In genomic region chr10:60778978-60779668, GRCh38 we compare ENCODE assay signal across 8 cellular contexts. TPM values are rescaled to one million over a fixed set of nuclear protein-coding genes. Genes with fewer than 3 reads are reported as not detected.
A peak's percentile ranks its signal among the peaks of the same experiment; 100 is the strongest.
DNase-seq lines count a peak whose midpoint lies in the region; ATAC-seq, FAIRE-seq and TF ChIP-seq lines count a peak whose summit lies in the region.

No MANE protein-coding gene starts in this region.

- peaks cover 29% of the 10 kb centered on the region for H3K36me3 Mint-ChIP-seq in activated CD4-positive, alpha-beta memory T cell treated with anti-CD3 and anti-CD28 coated beads for 36 hours

- no peak for TF ChIP-seq EP300 in A549 (IDR thresholded peaks at IDR 0.05)

- WGBS in A549 (ENCODE audit: missing lambda C conversion rate) = under 1% methylated on average over 12 of the region's 14 CpGs

- peaks cover 39% of the 10 kb centered on the region for H3K4me1 ChIP-seq in A549
- peaks cover 0 to 7% (median 7%) of the 10 kb centered on the region in 4 donors for H3K4me1 ChIP-seq in tibial artery

- H3K9me3 ChIP-seq in A549 = no peaks in the 10 kb centered on the region
- no peaks in the 10 kb centered on the region for H3K9me3 ChIP-seq in tibial artery

- intact Hi-C loops in activated CD4-positive, alpha-beta memory T cell treated with anti-CD3 and anti-CD28 coated beads for 36 hours (cut with micrococcal nuclease) = loop anchor here (1.0 to 5.0 kb wide), 5 partner anchors 16 to 872 kb away; partner anchors contain the start of gene CCDC6
- intact Hi-C loops in tibial artery (cut with DNase I; ENCODE audit: low total_unique reads) = no loop called here

- peak overlapping the region; percentile 80 to 90 for H3K27ac ChIP-seq in A549
- no peak overlapping the region for H3K27ac ChIP-seq in tibial artery

- ATAC-seq in A549 (peak; percentile 57 to 58; a peak in 4 of 6 replicates), GM18517 (IDR thresholded peaks at IDR 0.05; ENCODE audit: unreplicated experiment) (peak; percentile 23), HG03135 (IDR thresholded peaks at IDR 0.05; ENCODE audit: unreplicated experiment) (peak; percentile 31)

- H3K4me3 Mint-ChIP-seq in activated CD4-positive, alpha-beta memory T cell treated with anti-CD3 and anti-CD28 coated beads for 36 hours = peak overlapping the region; percentile 91

- no peaks in the 10 kb centered on the region for H3K9me3 Mint-ChIP-seq in activated CD4-positive, alpha-beta memory T cell treated with anti-CD3 and anti-CD28 coated beads for 36 hours

- POLR2A ChIA-PET in A549 (lab: Yijun Ruan, JAX) = no interaction called here
- POLR2A ChIA-PET in activated CD4-positive, alpha-beta memory T cell treated with anti-CD3 and anti-CD28 coated beads for 36 hours (lab: Charles Lee) = interaction anchor here (1.1 to 1.3 kb wide), 3 partner anchors 50 to 873 kb away, joined by 3 read pairs; no protein-coding TSS in a partner anchor

- no peaks in the 10 kb centered on the region for H3K36me3 ChIP-seq in tibial artery

- H3K27ac Mint-ChIP-seq in activated CD4-positive, alpha-beta memory T cell treated with anti-CD3 and anti-CD28 coated beads for 36 hours = peak overlapping the region; percentile 92

- no peak for TF ChIP-seq RAD21 in A549 (conservative IDR thresholded peaks at IDR 0.05 in 1 of 2, IDR thresholded peaks at IDR 0.05 in 1 of 2)

- peaks cover 24% of the 10 kb centered on the region for H3K4me1 Mint-ChIP-seq in activated CD4-positive, alpha-beta memory T cell treated with anti-CD3 and anti-CD28 coated beads for 36 hours (ENCODE audit: low read depth)

- H3K27me3 ChIP-seq in tibial artery = peaks cover 0 to 3% of the 10 kb centered on the region in 2 donors

- FAIRE-seq in A549 (lab: Jason Lieb, UNC) = no peak

- H3K4me2 ChIP-seq in A549 = peak overlapping the region; percentile 85

- TF ChIP-seq POLR2A in A549 (IDR thresholded peaks at IDR 0.05; ENCODE audit: low read length) = no peak

- H3K27me3 Mint-ChIP-seq in activated CD4-positive, alpha-beta memory T cell treated with anti-CD3 and anti-CD28 coated beads for 36 hours = no peaks in the 10 kb centered on the region

- TF ChIP-seq CTCF in A549 (IDR thresholded peaks at IDR 0.05) (no peak), tibial artery (IDR thresholded peaks at IDR 0.05) (no peak)

- CTCF ChIA-PET in A549 (lab: Yijun Ruan, JAX) = no interaction called here
- CTCF ChIA-PET in activated CD4-positive, alpha-beta memory T cell treated with anti-CD3 and anti-CD28 coated beads for 36 hours (lab: Charles Lee) = interaction anchor here (1.0 to 1.3 kb wide), 2 partner anchors 36 to 541 kb away, joined by 3 read pairs; no protein-coding TSS in a partner anchor

- DNase-seq in A549 (ENCODE audit: low read depth in 1 of 2, low spot score in 1 of 2) (no peak), iris pigment epithelial cell (ENCODE audit: low read depth) (peak; percentile 11), tibial artery (no peak), HK-2 (ENCODE audit: unreplicated experiment) (no peak), cerebellar cortex (ENCODE audit: low spot score) (no peak)
- no peak for DNase-seq in activated CD4-positive, alpha-beta memory T cell treated with anti-CD3 and anti-CD28 coated beads for 36 hours

- peak overlapping the region; percentile 74 for H3K4me3 ChIP-seq in A549
- H3K4me3 ChIP-seq in tibial artery = peak overlapping the region; percentile 57 to 68

TF ChIP-seq in A549, 52 proteins besides CTCF, POLR2A, EP300 and RAD21:
- TF ChIP-seq RARB (CRISPR knock-in tag; IDR thresholded peaks at IDR 0.05) = no peak
- TF ChIP-seq ESRRA (IDR thresholded peaks at IDR 0.05; ENCODE audit: borderline replicate concordance, low read length) = no peak
- TF ChIP-seq TP53 (CRISPR knock-in tag; IDR thresholded peaks at IDR 0.05) = peak; percentile 43; the same call in 1 of the 2 replicates
- TF ChIP-seq USF2 (IDR thresholded peaks at IDR 0.05) = peak; percentile 42; the same call in 1 of the 2 replicates

RNA-seq across cellular contexts. Expression of gene CDK1, which starts 0.8 kb away (rescaled TPM):
- polyA plus RNA-seq in A549 (2011; rRNA removed) (82.3 and 109 TPM in 2 replicates), A549 (2017; fragmentation: RNase III; extraction: RNeasy Plus Mini Kit Qiagen cat#74134 plus additional on column Dnase treatment) (87.1 to 105 TPM (median 97.1 TPM) in 3 replicates)
- 35.7 and 39.1 TPM in 2 replicates for polyA plus RNA-seq in A549 (2012; cell fraction: cytosol; rRNA removed)
- 22.5 and 34.1 TPM in 2 replicates for polyA plus RNA-seq in A549 (2012; cell fraction: nucleus; rRNA removed)
- polyA minus RNA-seq in A549 (2011; rRNA and poly(A)+ RNA removed) = 10.4 and 11.0 TPM in 2 replicates
- total RNA-seq in activated CD4-positive, alpha-beta memory T cell treated with anti-CD3 and anti-CD28 coated beads for 36 hours = 100 to 1,000 TPM; 153 TPM

Comparison
In these comparisons a context has a peak if more than half of its experiments do, and no peak if none do; other contexts are left out.
1. H3K27ac ChIP-seq: peak in A549 (2 of 2); none in tibial artery (0 of 2).
2. Peak in every context shown above with its lines, with median percentiles within 50 percentile points of each other: ATAC-seq.